7 cellular contexts compared by ENCODE assay signal in genomic region chr3:52144034-52144795, GRCh38. TPM values are rescaled to one million over a fixed set of nuclear protein-coding genes. Genes with fewer than 3 reads are reported as not detected.
A peak's percentile ranks its signal among the peaks of the same experiment; 100 is the strongest.
DNase-seq lines count a peak whose midpoint lies in the region; ATAC-seq and TF ChIP-seq lines count a peak whose summit lies in the region.

No MANE protein-coding gene starts in this region.

- 69 to 73% methylated on average over 3 of the region's 3 CpGs for WGBS in testis, 2 donors

- ATAC-seq in omental fat pad (ENCODE audit: low FRiP score) = peak; percentile 66

- peak; percentile 90 for DNase-seq in GM12865 (ENCODE audit: low read depth)
- DNase-seq in HT-29 (ENCODE audit: low spot score) = peak; percentile 80
- peak; percentile 84 to 86 for DNase-seq in SJCRH30
- peak; percentile 14 for DNase-seq in activated gamma-delta T cell (lab: John Stamatoyannopoulos, UW)
- peak; percentile 70 to 92 for DNase-seq in foreskin fibroblast
- peak; percentile 93 for DNase-seq in omental fat pad (ENCODE audit: low spot score)
- DNase-seq in testis = peak; percentile 95

- no peak overlapping the region for H3K27ac ChIP-seq in SJCRH30
- H3K27ac ChIP-seq in testis = no peak overlapping the region

- TF ChIP-seq POLR2A in testis (IDR thresholded peaks at IDR 0.05) = no peak

- H3K4me3 ChIP-seq in GM12865 (ENCODE audit: low read depth, low read length) (no peak overlapping the region), SJCRH30 (no peak overlapping the region), foreskin fibroblast (ENCODE audit: low read depth in 1 of 2, low read length in 2 of 2) (no peak overlapping the region), testis (no peak overlapping the region)

- peak; percentile 92 for TF ChIP-seq CTCF in GM12865 (IDR thresholded peaks at IDR 0.05; ENCODE audit: insufficient read depth, low read depth, low read length, missing control alignments)
- TF ChIP-seq CTCF in foreskin fibroblast (IDR thresholded peaks at IDR 0.05; ENCODE audit: low read depth, low read length) = peak; percentile 95
- peak in 2 of 3 donors; percentile 93 to 94 for TF ChIP-seq CTCF in omental fat pad (IDR thresholded peaks at IDR 0.05)
- peak; percentile 98 to 99 (median 98) for TF ChIP-seq CTCF in testis (IDR thresholded peaks at IDR 0.05)

- intact Hi-C loops in testis (cut with DNase I; ENCODE audit: low total_unique reads) = loop anchor here (5.0 kb wide), 1 partner anchor 142 kb away; no protein-coding TSS in a partner anchor

- H3K36me3 ChIP-seq in SJCRH30 = peaks cover 34% of the 10 kb centered on the region
- no peaks in the 10 kb centered on the region for H3K36me3 ChIP-seq in testis (ENCODE audit: low read depth, missing control alignments)

- H3K4me1 ChIP-seq in SJCRH30 (no peaks in the 10 kb centered on the region), testis (peaks cover 3% of the 10 kb centered on the region)

- no peaks in the 10 kb centered on the region for H3K9me3 ChIP-seq in SJCRH30 (replicated peaks)
- H3K9me3 ChIP-seq in testis = no peaks in the 10 kb centered on the region

- H3K27me3 ChIP-seq in SJCRH30 (no peaks in the 10 kb centered on the region), testis (no peaks in the 10 kb centered on the region)

RNA-seq across cellular contexts. Expression of gene POC1A, which starts 10.0 kb away (rescaled TPM):
- total RNA-seq in HT-29 (2014; rRNA removed; shearing (Covaris generic)) = 25.2 and 27.4 TPM in 2 replicates
- 27.1 and 28.3 TPM in 2 replicates for total RNA-seq in SJCRH30 (2014; rRNA removed; shearing (Covaris generic))
- total RNA-seq in omental fat pad (1 to 10 TPM in 3 of 4 donors, under 1 TPM in 1; 0.65 to 2.0 (median 1.2) TPM), testis (10 to 100 TPM; 16.7 to 21.7 TPM)
- polyA plus RNA-seq in testis (ENCODE audit: insufficient read depth, low read depth, low replicate concordance) = 36.1 TPM

RNA-seq across cellular contexts. Expression of gene ALAS1, which starts 53.7 kb away (rescaled TPM):
- 31.5 and 34.4 TPM in 2 replicates for total RNA-seq in HT-29 (2014; rRNA removed; shearing (Covaris generic))
- 46.8 and 50.3 TPM in 2 replicates for total RNA-seq in SJCRH30 (2014; rRNA removed; shearing (Covaris generic))
- total RNA-seq in omental fat pad (10 to 100 TPM; 29.3 to 79.7 (median 31.0) TPM), testis (10 to 100 TPM; 49.9 to 51.4 TPM)
- 54.2 TPM for polyA plus RNA-seq in testis (ENCODE audit: insufficient read depth, low read depth, low replicate concordance)

Comparison
In these comparisons a context has a peak if more than half of its experiments do, and no peak if none do; other contexts are left out.
1. DNase-seq: peak in every context shown above with its lines; median percentile 95 in testis; 93 in omental fat pad; 90 in GM12865; 85 in SJCRH30; 81 in foreskin fibroblast; 80 in HT-29; 14 in activated gamma-delta T cell.